Comparison of ENCODE assay signal across 20 cellular contexts in genomic region chr4:34323549-34324325, GRCh38.
DNase-seq lines count a peak whose midpoint lies in the region; ATAC-seq, FAIRE-seq and TF ChIP-seq lines count a peak whose summit lies in the region.
"Had no signal": no experiment of that assay in that cellular context is flagged by ENCODE, and none has a peak within 500 bp of the region (broad histone marks: within the 10 kb centered on the region; RNA-seq: fewer than 3 reads in every experiment).

No MANE protein-coding gene starts in this region.

- H3K9me3 ChIP-seq in right lobe of liver = no peaks in the 10 kb centered on the region
- peaks cover 22% of the 10 kb centered on the region for H3K9me3 ChIP-seq in mucosa of descending colon
- H3K9me3 ChIP-seq: prostate gland, tibial artery had no signal

- no peaks in the 10 kb centered on the region for H3K36me3 ChIP-seq in right lobe of liver
- no peaks in the 10 kb centered on the region for H3K36me3 ChIP-seq in mucosa of descending colon (ENCODE audit: low read depth)
- H3K36me3 ChIP-seq: left ventricle myocardium inferior, prostate gland, tibial artery had no signal

- TF ChIP-seq POLR2A in right lobe of liver (IDR thresholded peaks at IDR 0.05) = no peak

- H3K4me1 ChIP-seq in right lobe of liver (no peaks in the 10 kb centered on the region), mucosa of descending colon (ENCODE audit: low read depth) (no peaks in the 10 kb centered on the region)
- H3K4me1 ChIP-seq: left ventricle myocardium inferior, prostate gland, tibial artery had no signal

- H3K4me3 ChIP-seq in cardiac fibroblast (replicated peaks in 1 of 2; ENCODE audit: low read depth in 2 of 2, low read length in 2 of 2) (no peak overlapping the region), right lobe of liver (no peak overlapping the region), mucosa of descending colon (no peak overlapping the region)
- H3K4me3 ChIP-seq: left ventricle myocardium inferior, prostate gland, tibial artery had no signal

- no peaks in the 10 kb centered on the region for H3K27me3 ChIP-seq in right lobe of liver
- H3K27me3 ChIP-seq: tibial artery had no signal

- TF ChIP-seq CTCF in D721Med (IDR thresholded peaks at IDR 0.05; ENCODE audit: insufficient read depth, missing control alignments) (peak; percentile 10), cardiac fibroblast (IDR thresholded peaks at IDR 0.05; ENCODE audit: low read depth, low read length) (peak; percentile 31), right lobe of liver (IDR thresholded peaks at IDR 0.05) (peak; percentile 25 to 47 (median 40)), mucosa of descending colon (IDR thresholded peaks at IDR 0.05) (no peak)

- H3K27ac ChIP-seq in right lobe of liver = no peak overlapping the region
- H3K27ac ChIP-seq: left ventricle myocardium inferior, prostate gland, tibial artery had no signal

- intact Hi-C loops in right lobe of liver (cut with DNase I) = no loop called here
- intact Hi-C loops in mucosa of descending colon (cut with DNase I, micrococcal nuclease) = no loop called here

- 22% methylated on average over 1 of the region's 1 CpG for WGBS in right lobe of liver (ENCODE audit: insufficient coverage, low coverage, low lambda C conversion rate, missing lambda C conversion rate)

- ATAC-seq in right lobe of liver (peak; percentile 60 to 74 (median 69)), mucosa of descending colon (no peak), GM18873 (IDR thresholded peaks at IDR 0.05; ENCODE audit: low FRiP score, unreplicated experiment) (no peak)
- ATAC-seq: activated CD4-positive, CD25-positive, alpha-beta regulatory T cell treated with anti-CD3 and anti-CD28 coated beads, Interleukin-2, amount 50 U/mL, for 24 hours; activated naive CD4-positive, alpha-beta T cell treated with anti-CD3 and anti-CD28 coated beads, Interleukin-2, amount 50 U/mL, for 72 hours; naive thymus-derived CD8-positive, alpha-beta T cell had no signal

- FAIRE-seq in D721Med (lab: Jason Lieb, UNC) = no peak

- DNase-seq in D721Med (ENCODE audit: insufficient read length, low spot score) = no peak
- peak; percentile 79 for DNase-seq in NCI-H146 (lab: John Stamatoyannopoulos, UW)
- DNase-seq in cardiac fibroblast (ENCODE audit: low read depth in 2 of 2) = peak; percentile 45 to 73
- DNase-seq in right lobe of liver = no peak
- DNase-seq in mucosa of descending colon = no peak
- DNase-seq in activated CD4-positive, alpha-beta T cell treated with anti-CD3 and anti-CD28 coated beads for 48 hours = no peak
- DNase-seq in amygdala (lab: John Stamatoyannopoulos, UW) = no peak
- DNase-seq: activated T-cell treated with anti-CD3 and anti-CD28 coated beads for 4 hours; left ventricle myocardium inferior; naive thymus-derived CD8-positive, alpha-beta T cell; NCI-H1417 treated with DMSO at 0.1 percent for 48 hours; NCI-H510A; stimulated activated CD4-positive, alpha-beta T cell treated with anti-CD3 and anti-CD28 coated beads, Interleukin-1b, Interleukin-23, amount 100 ng/mL, for 48 hours; stimulated activated CD8-positive, alpha-beta memory T cell treated with anti-CD3 and anti-CD28 coated beads, Interleukin-4, amount 100 ng/mL, for 48 hours; T-helper 1 cell; tibial artery had no signal

Comparison
In these comparisons a context has a peak if more than half of its experiments do, and no peak if none do; other contexts are left out.
1. DNase-seq: peak in NCI-H146 (single experiment) and cardiac fibroblast (2 of 2); none in D721Med (single experiment), right lobe of liver (0 of 3), mucosa of descending colon (0 of 3), activated CD4-positive, alpha-beta T cell treated with anti-CD3 and anti-CD28 coated beads for 48 hours (single experiment) and amygdala (0 of 56).
2. ATAC-seq: peak in right lobe of liver (4 of 4); none in mucosa of descending colon (single experiment) and GM18873 (single experiment).